Comparison of ENCODE assay signal across 16 cellular contexts in the genomic region with DNA sequence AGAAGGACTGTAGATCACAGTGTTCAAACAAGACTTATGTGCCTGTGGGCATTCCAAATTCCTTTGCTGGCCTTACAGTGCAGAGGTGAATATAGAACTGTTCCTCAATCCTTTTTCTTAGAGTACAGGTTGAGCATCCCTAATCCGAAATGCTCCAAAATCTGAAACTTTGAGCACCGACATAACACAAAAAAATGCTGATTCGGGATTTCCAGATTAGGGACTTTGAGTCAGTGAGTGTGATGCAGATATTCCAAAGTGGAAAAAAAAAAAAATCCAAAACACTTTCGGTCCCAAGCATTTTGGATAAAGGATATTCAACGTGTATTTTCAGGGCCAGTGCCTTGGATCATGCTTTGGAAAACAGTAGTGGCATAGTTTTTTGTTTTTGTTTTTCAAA. TPM values are rescaled to one million over a fixed set of nuclear protein-coding genes. Genes with fewer than 3 reads are reported as not detected.
DNase-seq lines count a peak whose midpoint lies in the region; ATAC-seq, FAIRE-seq and TF ChIP-seq lines count a peak whose summit lies in the region.
"Had no signal": no experiment of that assay in that cellular context is flagged by ENCODE, and none has a peak within 500 bp of the region (broad histone marks: within the 10 kb centered on the region; RNA-seq: fewer than 3 reads in every experiment).

No MANE protein-coding gene starts in this region.

- H3K27ac Mint-ChIP-seq in natural killer cell = peak overlapping the region; percentile 69 to 72
- no peak overlapping the region for H3K27ac Mint-ChIP-seq in natural killer cell treated with Interleukin-12 subunit alpha and Interleukin-12 subunit beta and Interleukin-15 and Interleukin-18, amount 100 ng/mL, for 72 hours
- H3K27ac Mint-ChIP-seq: B cell, IgD-negative memory B cell had no signal

- H3K14ac ChIP-seq in H1 (ENCODE audit: insufficient read length) (no peak overlapping the region), trophoblast cell (ENCODE audit: low read length) (no peak overlapping the region)

- H3K9me3 ChIP-seq in H1 (ENCODE audit: insufficient read depth in 2 of 2, low read depth in 1 of 2, low read length in 1 of 2) (no peaks in the 10 kb centered on the region), trophoblast cell (ENCODE audit: insufficient read depth, low read depth, low read length) (no peaks in the 10 kb centered on the region), OCI-LY7 (ENCODE audit: low read length) (no peaks in the 10 kb centered on the region)

- no peak overlapping the region for H2BK15ac ChIP-seq in H1 (ENCODE audit: low read length)

- no peak overlapping the region for H2BK20ac ChIP-seq in H1 (ENCODE audit: low read length)

- POLR2A ChIA-PET in H1 (lab: Charles Lee; ENCODE audit: partially characterized antibody) = no interaction called here
- POLR2A ChIA-PET in OCI-LY7 (lab: Charles Lee) = interaction anchor here (0.9 kb wide), 1 partner anchor 14 kb away, joined by 5 read pairs; no protein-coding TSS in a partner anchor

- H3K9ac ChIP-seq in H1 (replicated peaks in 1 of 4; ENCODE audit: extremely low read depth in 1 of 4, low read depth in 3 of 4, low read length in 3 of 4) (no peak overlapping the region), trophoblast cell (ENCODE audit: low read length) (no peak overlapping the region)
- H3K9ac ChIP-seq: GM23248, KMS-11 had no signal

- H3K36me3 ChIP-seq in H1 (ENCODE audit: control insufficient read depth in 2 of 4, insufficient read depth in 4 of 4, low read length in 3 of 4) (no peaks in the 10 kb centered on the region; a peak in 1 of 8 replicates), trophoblast cell (ENCODE audit: control insufficient read depth in 1 of 2, insufficient read depth in 2 of 2, low read length in 2 of 2) (no peaks in the 10 kb centered on the region), OCI-LY7 (ENCODE audit: insufficient read depth, low read length) (no peaks in the 10 kb centered on the region)

- no peaks in the 10 kb centered on the region for H3K9me2 ChIP-seq in OCI-LY7 (ENCODE audit: insufficient read depth, low read length)

- H3K4me3 Mint-ChIP-seq in natural killer cell = no peak overlapping the region
- no peak overlapping the region for H3K4me3 Mint-ChIP-seq in natural killer cell treated with Interleukin-12 subunit alpha and Interleukin-12 subunit beta and Interleukin-15 and Interleukin-18, amount 100 ng/mL, for 72 hours
- H3K4me3 Mint-ChIP-seq: B cell; CD4-positive, alpha-beta T cell; H9; IgD-negative memory B cell had no signal

- no peak overlapping the region for H4K12ac ChIP-seq in trophoblast cell (ENCODE audit: low read depth, low read length)

- H3K27me3 Mint-ChIP-seq in natural killer cell (ENCODE audit: low read depth in 2 of 2) = no peaks in the 10 kb centered on the region
- H3K27me3 Mint-ChIP-seq in natural killer cell treated with Interleukin-12 subunit alpha and Interleukin-12 subunit beta and Interleukin-15 and Interleukin-18, amount 100 ng/mL, for 72 hours = no peaks in the 10 kb centered on the region
- H3K27me3 Mint-ChIP-seq: B cell; CD4-positive, alpha-beta T cell; IgD-negative memory B cell had no signal

- no peak for ATAC-seq in natural killer cell
- ATAC-seq in natural killer cell treated with Interleukin-12 subunit alpha and Interleukin-12 subunit beta and Interleukin-15 and Interleukin-18, amount 100 ng/mL, for 72 hours = no peak
- ATAC-seq in HG03025 (IDR thresholded peaks at IDR 0.05; ENCODE audit: low FRiP score, unreplicated experiment) = no peak

- no peak for TF ChIP-seq CTCF in natural killer cell (IDR thresholded peaks at IDR 0.05)
- no peak for TF ChIP-seq CTCF in H1 (IDR thresholded peaks at IDR 0.05; ENCODE audit: control extremely low read depth in 1 of 3, insufficient read depth in 1 of 3, low read depth in 1 of 3, low read length in 3 of 3)
- TF ChIP-seq CTCF in OCI-LY7 (conservative IDR thresholded peaks at IDR 0.05; ENCODE audit: low read length) = no peak

- H3K23me2 ChIP-seq in H1 (ENCODE audit: low read depth, low read length) = no peaks in the 10 kb centered on the region

- H4K20me1 ChIP-seq in H1 (replicated peaks in 1 of 2; ENCODE audit: control insufficient read depth in 1 of 2, insufficient read depth in 2 of 2, low read length in 2 of 2) = peaks cover 5 to 13% of the 10 kb centered on the region in 2 experiments
- no peaks in the 10 kb centered on the region for H4K20me1 ChIP-seq in OCI-LY7 (ENCODE audit: insufficient read depth, low read length)

- no peak overlapping the region for H2AFZ ChIP-seq in H1 (ENCODE audit: low read length)
- H2AFZ ChIP-seq in trophoblast cell (ENCODE audit: insufficient read depth, low read length, poor library complexity) = no peak overlapping the region
- no peak overlapping the region for H2AFZ ChIP-seq in OCI-LY7 (ENCODE audit: low read length)
- H2AFZ ChIP-seq: GM23248 had no signal

- TF ChIP-seq RAD21 in H1 (IDR thresholded peaks at IDR 0.05 in 1 of 2, conservative IDR thresholded peaks at IDR 0.05 in 1 of 2; ENCODE audit: low read depth in 2 of 2, low read length in 2 of 2) = no peak

- H2BK12ac ChIP-seq in H1 (ENCODE audit: low read depth, low read length) (no peak overlapping the region), trophoblast cell (ENCODE audit: low read length) (no peak overlapping the region)

- no peak overlapping the region for H4K5ac ChIP-seq in H1 (ENCODE audit: insufficient read length, low read depth, low read length)

- H3K27ac ChIP-seq in H1 (ENCODE audit: low read depth, low read length) (no peak overlapping the region), trophoblast cell (ENCODE audit: low read depth, low read length) (no peak overlapping the region), OCI-LY7 (ENCODE audit: low read depth, low read length, poor library complexity, severe bottlenecking) (no peak overlapping the region)
- H3K27ac ChIP-seq: GM23248, KMS-11 had no signal

- 93% methylated on average over 5 of the region's 5 CpGs; no CpG with 5 or more reads in 1 of the 2 experiments for WGBS in H1 (ENCODE audit: extremely low coverage in 1 of 2, insufficient coverage in 1 of 2, insufficient read length in 1 of 2, insufficient replicate concordance in 2 of 2, low coverage in 1 of 2, low lambda C conversion rate in 2 of 2, missing lambda C conversion rate in 1 of 2), 2 experiments
- WGBS in trophoblast cell (ENCODE audit: extremely low coverage, insufficient coverage, insufficient read length) = no CpG with 5 or more reads among the region's 5 CpGs

- CTCF ChIA-PET in H1 (lab: Charles Lee; ENCODE audit: partially characterized antibody) = no interaction called here
- CTCF ChIA-PET in OCI-LY7 (lab: Charles Lee; ENCODE audit: unreplicated experiment) = no interaction called here

- no peak overlapping the region for H2AK5ac ChIP-seq in H1 (ENCODE audit: low read depth, low read length)
- H2AK5ac ChIP-seq in trophoblast cell (ENCODE audit: low read length) = no peak overlapping the region

- H3K79me2 ChIP-seq in H1 (ENCODE audit: control insufficient read depth in 1 of 2, insufficient read depth in 2 of 2, low read length in 2 of 2) = peaks cover 22 to 99% of the 10 kb centered on the region in 2 experiments
- H3K79me2 ChIP-seq in trophoblast cell (ENCODE audit: control insufficient read depth, insufficient read depth, low read length, poor library complexity) = peaks cover 10% of the 10 kb centered on the region
- H3K79me2 ChIP-seq in OCI-LY7 (ENCODE audit: insufficient read depth, low read depth, low read length) = peaks cover 79% of the 10 kb centered on the region; the same call in 1 of the 2 replicates

- H3K4me3 ChIP-seq in H1 (ENCODE audit: extremely low read depth in 1 of 4, insufficient read depth in 2 of 4, low read depth in 3 of 4, low read length in 4 of 4) (no peak overlapping the region), trophoblast cell (ENCODE audit: low read depth, low read length) (no peak overlapping the region), OCI-LY7 (ENCODE audit: low read depth, low read length, poor library complexity, severe bottlenecking) (no peak overlapping the region)
- H3K4me3 ChIP-seq: GM23248 had no signal

- no peaks in the 10 kb centered on the region for H3K79me1 ChIP-seq in H1 (ENCODE audit: low read depth, low read length)
- peaks cover 1% of the 10 kb centered on the region for H3K79me1 ChIP-seq in trophoblast cell (ENCODE audit: low read length)

- H3K23ac ChIP-seq in H1 (ENCODE audit: insufficient read length) (no peak overlapping the region), trophoblast cell (ENCODE audit: low read length) (no peak overlapping the region)

- no peak for DNase-seq in natural killer cell
- DNase-seq in natural killer cell treated with Interleukin-12 subunit alpha and Interleukin-12 subunit beta and Interleukin-15 and Interleukin-18, amount 100 ng/mL, for 72 hours (ENCODE audit: low spot score) = no peak
- no peak for DNase-seq in H1 (ENCODE audit: low read depth in 1 of 2, low spot score in 2 of 2)
- peak in 1 of 2 donors; percentile 36 for DNase-seq in trophoblast cell
- DNase-seq in OCI-LY7 (ENCODE audit: low spot score) = no peak
- no peak for DNase-seq in superior temporal gyrus (ENCODE audit: extremely low spot score)
- DNase-seq: C1 segment of cervical spinal cord; Calu3; CD4-positive, alpha-beta T cell; DMS 273 treated with DMSO at 0.1 percent for 48 hours; GM23248 had no signal

- H2BK120ac ChIP-seq in H1 (replicated peaks; ENCODE audit: low read depth, low read length) (no peak overlapping the region), trophoblast cell (ENCODE audit: insufficient read depth, low read length, poor library complexity) (no peak overlapping the region)

- no peak overlapping the region for H3K56ac ChIP-seq in H1 (replicated peaks; ENCODE audit: insufficient read length, low read depth, low read length)

- intact Hi-C loops in natural killer cell (cut with micrococcal nuclease) (no loop called here), OCI-LY7 (cut with micrococcal nuclease; ENCODE audit: unreplicated experiment) (no loop called here)

- no peak overlapping the region for H3K4me2 ChIP-seq in H1 (ENCODE audit: insufficient read depth in 1 of 2, low read depth in 2 of 2, low read length in 2 of 2)
- no peak overlapping the region for H3K4me2 ChIP-seq in trophoblast cell (ENCODE audit: low read length)
- no peak overlapping the region for H3K4me2 ChIP-seq in OCI-LY7 (ENCODE audit: low read length)
- H3K4me2 ChIP-seq: KMS-11 had no signal

- BruUV-seq in OCI-LY7 (replicated peaks; lab: Mats Ljungman, UMichigan) = no TSS peak

- FAIRE-seq in H1 (lab: Jason Lieb, UNC) = no peak

- no peaks in the 10 kb centered on the region for H3K36me3 Mint-ChIP-seq in natural killer cell
- no peaks in the 10 kb centered on the region for H3K36me3 Mint-ChIP-seq in natural killer cell treated with Interleukin-12 subunit alpha and Interleukin-12 subunit beta and Interleukin-15 and Interleukin-18, amount 100 ng/mL, for 72 hours
- H3K36me3 Mint-ChIP-seq: IgD-negative memory B cell had no signal

- no peaks in the 10 kb centered on the region for H3K9me3 Mint-ChIP-seq in natural killer cell
- no peaks in the 10 kb centered on the region for H3K9me3 Mint-ChIP-seq in natural killer cell treated with Interleukin-12 subunit alpha and Interleukin-12 subunit beta and Interleukin-15 and Interleukin-18, amount 100 ng/mL, for 72 hours
- H3K9me3 Mint-ChIP-seq: CD4-positive, alpha-beta T cell; IgD-negative memory B cell had no signal

- H3K27me3 ChIP-seq in H1 (replicated peaks in 1 of 4; ENCODE audit: control insufficient read depth in 3 of 4, extremely low read depth in 1 of 4, insufficient read depth in 3 of 4, low read length in 3 of 4) (no peaks in the 10 kb centered on the region), trophoblast cell (ENCODE audit: insufficient read depth, low read length) (no peaks in the 10 kb centered on the region)

- H2BK5ac ChIP-seq in H1 (ENCODE audit: low read depth, low read length) = no peak overlapping the region
- H2BK5ac ChIP-seq in trophoblast cell (ENCODE audit: low read depth, low read length, poor library complexity) = no peak overlapping the region

- H4K8ac ChIP-seq in H1 (ENCODE audit: extremely low read depth, insufficient read depth, low read length) = no peak overlapping the region
- H4K8ac ChIP-seq in trophoblast cell (ENCODE audit: low read depth, low read length) = no peak overlapping the region

- TF ChIP-seq POLR2A in H1 (IDR thresholded peaks at IDR 0.05; ENCODE audit: control extremely low read depth in 1 of 2, low read depth in 2 of 2, low read length in 2 of 2) = no peak

- H3K4me1 Mint-ChIP-seq in natural killer cell = peaks cover 18 to 29% of the 10 kb centered on the region in 2 donors
- peaks cover 26 to 45% of the 10 kb centered on the region in 2 donors for H3K4me1 Mint-ChIP-seq in natural killer cell treated with Interleukin-12 subunit alpha and Interleukin-12 subunit beta and Interleukin-15 and Interleukin-18, amount 100 ng/mL, for 72 hours (ENCODE audit: low read depth in 2 of 2)

- H4K91ac ChIP-seq in H1 (replicated peaks; ENCODE audit: insufficient read length, low read length) = no peak overlapping the region
- no peak overlapping the region for H4K91ac ChIP-seq in trophoblast cell (ENCODE audit: low read depth, low read length)

- TF ChIP-seq EP300 in H1 (IDR thresholded peaks at IDR 0.05; ENCODE audit: borderline replicate concordance in 1 of 2, low read depth in 2 of 2, low read length in 2 of 2) = no peak

- H3K4me1 ChIP-seq in H1 (replicated peaks in 1 of 4; ENCODE audit: control insufficient read depth in 3 of 4, insufficient read depth in 4 of 4, low read length in 3 of 4) (peaks cover 0 to 9% (median 9%) of the 10 kb centered on the region in 4 experiments; a peak in 6 of 7 replicates), trophoblast cell (ENCODE audit: control insufficient read depth in 1 of 2, insufficient read depth in 2 of 2, low read length in 2 of 2) (peaks cover 10 to 19% of the 10 kb centered on the region in 2 experiments), OCI-LY7 (ENCODE audit: insufficient read depth, low read length, poor library complexity, severe bottlenecking) (no peaks in the 10 kb centered on the region)

- no peak overlapping the region for H3K4ac ChIP-seq in H1 (replicated peaks; ENCODE audit: insufficient read length, low read depth, low read length)
- H3K4ac ChIP-seq in trophoblast cell (ENCODE audit: low read depth, low read length) = peak overlapping the region; percentile 79

- H3K18ac ChIP-seq in H1 (ENCODE audit: extremely low read depth, low read length) (no peak overlapping the region), trophoblast cell (ENCODE audit: low read length) (no peak overlapping the region)

RNA-seq across cellular contexts. Expression of a gene that starts 9.2 kb away (rescaled TPM):
- total RNA-seq in natural killer cell = 10 to 100 TPM; 14.9 to 19.4 (median 18.6) TPM
- total RNA-seq in natural killer cell treated with Interleukin-12 subunit alpha and Interleukin-12 subunit beta and Interleukin-15 and Interleukin-18, amount 100 ng/mL, for 72 hours = 100 to 1,000 TPM; 119 to 127 TPM
- total RNA-seq in H1 (2021; fragmentation: NEBNext Ultra II Directional; extraction: Animal tissue kit (Norgen Biotek cat#: 25700)) = 247 and 256 TPM in 2 replicates
- polyA plus RNA-seq in H1 (2011; rRNA removed) = 61.8 and 66.3 TPM in 2 replicates
- 122 TPM for polyA plus RNA-seq in H1 (2011; cell fraction: cytosol; rRNA removed)
- 45.8 TPM for polyA plus RNA-seq in H1 (2011; cell fraction: nucleus; rRNA removed)
- 180 to 311 TPM (median 196 TPM) in 4 replicates for polyA plus RNA-seq in H1 (2012, experiment 1 of 2)
- 48.2 TPM for polyA plus RNA-seq in H1 (2012, experiment 2 of 2)
- polyA plus RNA-seq in H1 (2013, experiment 1 of 2) = 168 TPM
- polyA plus RNA-seq in H1 (2013, experiment 2 of 2) = 180 TPM
- polyA minus RNA-seq in H1 (2011; rRNA and poly(A)+ RNA removed) = 35.0 and 43.8 TPM in 2 replicates
- polyA minus RNA-seq in H1 (2011; cell fraction: cytosol; rRNA and poly(A)+ RNA removed) = 124 TPM
- polyA minus RNA-seq in H1 (2011; cell fraction: nucleus; rRNA and poly(A)+ RNA removed) = 39.5 TPM
- 177 and 190 TPM in 2 replicates for polyA plus RNA-seq in trophoblast cell (2013)
- 59.6 and 64.9 TPM in 2 replicates for total RNA-seq in OCI-LY7 (2014; rRNA removed; shearing (Covaris generic))
- total RNA-seq in OCI-LY7 (2022) = 86.3 and 88.3 TPM in 2 replicates

Comparison
In these comparisons a context has a peak if more than half of its experiments do, and no peak if none do; other contexts are left out.
1. H3K27ac Mint-ChIP-seq: peak in natural killer cell (2 of 2); none in natural killer cell treated with Interleukin-12 subunit alpha and Interleukin-12 subunit beta and Interleukin-15 and Interleukin-18, amount 100 ng/mL, for 72 hours (0 of 2).